7 cellular contexts compared by ENCODE assay signal in genomic region chrX:115448146-115448545, GRCh38.
"Had no signal": no experiment of that assay in that cellular context is flagged by ENCODE, and none has a peak within 500 bp of the region (broad histone marks: within the 10 kb centered on the region; RNA-seq: fewer than 3 reads in every experiment).

No MANE protein-coding gene starts in this region.

- DNase-seq: H9, HCEC 1CT, KBM-7 had no signal

- ATAC-seq: GM23338 had no signal

- H3K4me3 ChIP-seq: GM23338 had no signal

- FAIRE-seq: H1, H54, HTR-8/SVneo had no signal
